14 cellular contexts compared by ENCODE assay signal in the genomic region with DNA sequence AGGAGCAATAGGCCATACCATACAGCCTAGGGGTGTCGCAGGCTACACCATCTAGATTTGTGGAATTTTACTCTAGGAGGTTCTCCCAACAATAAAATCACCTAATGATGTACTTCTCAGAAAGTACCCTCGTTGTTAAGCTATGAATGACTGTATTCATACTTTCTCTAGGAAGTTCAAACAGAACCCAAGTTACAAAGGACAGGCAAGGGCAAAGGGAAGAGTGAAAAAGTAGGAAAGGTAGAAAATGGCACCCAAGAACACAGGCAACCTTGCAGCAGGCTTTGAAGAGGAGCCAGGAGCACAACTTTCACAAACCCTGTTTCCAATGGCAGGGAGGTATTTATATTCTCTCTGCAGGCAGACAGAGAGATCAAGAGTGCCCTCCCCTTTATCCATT.
DNase-seq lines count a peak whose midpoint lies in the region; ATAC-seq and TF ChIP-seq lines count a peak whose summit lies in the region.
"Had no signal": no experiment of that assay in that cellular context is flagged by ENCODE, and none has a peak within 500 bp of the region (broad histone marks: within the 10 kb centered on the region; RNA-seq: fewer than 3 reads in every experiment).

No MANE protein-coding gene starts in this region.

- peaks cover 12% of the 10 kb centered on the region for H3K4me1 ChIP-seq in body of pancreas
- H3K4me1 ChIP-seq: BLaER1 treated with 17β-estradiol and CSF1 and Interleukin-3, amounts not matched to agents 10 nM and 100 nM; HAP-1 had no signal

- 72 to 77% methylated on average over 2 of the region's 2 CpGs for WGBS in body of pancreas, 2 donors

- peaks cover 23 to 28% of the 10 kb centered on the region in 2 donors for H3K4me1 Mint-ChIP-seq in natural killer cell treated with Interleukin-12 subunit alpha and Interleukin-12 subunit beta and Interleukin-15 and Interleukin-18, amount 100 ng/mL, for 72 hours (ENCODE audit: low read depth in 2 of 2)
- H3K4me1 Mint-ChIP-seq in natural killer cell, result peaks cover 9 to 19% of the 10 kb centered on the region in 2 donors
- H3K4me1 Mint-ChIP-seq in WTC11, result peaks cover 9% of the 10 kb centered on the region
- peaks cover 7% of the 10 kb centered on the region for H3K4me1 Mint-ChIP-seq in endothelial cell (ENCODE audit: unreplicated experiment)
- H3K4me1 Mint-ChIP-seq in stimulated activated naive B cell treated with anti-CD40 and anti-IgM and Interleukin-4, amounts not matched to agents 10 μg/mL and 1 μg/mL and 100 μg/mL, for 72 hours, result peaks cover 2 to 7% of the 10 kb centered on the region in 2 donors

- no peaks in the 10 kb centered on the region for H3K9me3 Mint-ChIP-seq in natural killer cell treated with Interleukin-12 subunit alpha and Interleukin-12 subunit beta and Interleukin-15 and Interleukin-18, amount 100 ng/mL, for 72 hours
- H3K9me3 Mint-ChIP-seq in natural killer cell (no peaks in the 10 kb centered on the region), WTC11 (no peaks in the 10 kb centered on the region), endothelial cell (ENCODE audit: unreplicated experiment) (no peaks in the 10 kb centered on the region)
- no peaks in the 10 kb centered on the region for H3K9me3 Mint-ChIP-seq in stimulated activated naive B cell treated with anti-CD40 and anti-IgM and Interleukin-4, amounts not matched to agents 10 μg/mL and 1 μg/mL and 100 μg/mL, for 72 hours
- H3K9me3 Mint-ChIP-seq: CD4-positive, CD25-positive, alpha-beta regulatory T cell had no signal

- H3K36me3 Mint-ChIP-seq in natural killer cell treated with Interleukin-12 subunit alpha and Interleukin-12 subunit beta and Interleukin-15 and Interleukin-18, amount 100 ng/mL, for 72 hours, result peaks cover 25% of the 10 kb centered on the region
- H3K36me3 Mint-ChIP-seq in natural killer cell, result peaks cover 13% of the 10 kb centered on the region
- peaks cover 57% of the 10 kb centered on the region for H3K36me3 Mint-ChIP-seq in WTC11
- peaks cover 39% of the 10 kb centered on the region for H3K36me3 Mint-ChIP-seq in endothelial cell (ENCODE audit: low read depth, unreplicated experiment)
- H3K36me3 Mint-ChIP-seq in stimulated activated naive B cell treated with anti-CD40 and anti-IgM and Interleukin-4, amounts not matched to agents 10 μg/mL and 1 μg/mL and 100 μg/mL, for 72 hours, result peaks cover 39 to 52% of the 10 kb centered on the region in 2 donors

- no peak for ATAC-seq in natural killer cell treated with Interleukin-12 subunit alpha and Interleukin-12 subunit beta and Interleukin-15 and Interleukin-18, amount 100 ng/mL, for 72 hours
- ATAC-seq in natural killer cell, result no peak
- ATAC-seq in WTC11, result no peak
- no peak for ATAC-seq in stimulated activated naive B cell treated with anti-CD40 and anti-IgM and Interleukin-4, amounts not matched to agents 10 μg/mL and 1 μg/mL and 100 μg/mL, for 72 hours (replicated peaks)
- no peak for ATAC-seq in body of pancreas
- no peak for ATAC-seq in sciatic nerve

- no peaks in the 10 kb centered on the region for H3K9me3 ChIP-seq in body of pancreas
- H3K9me3 ChIP-seq: BLaER1 treated with 17β-estradiol and CSF1 and Interleukin-3, amounts not matched to agents 10 nM and 100 nM; HAP-1 had no signal

- intact Hi-C loops in natural killer cell (cut with micrococcal nuclease) (no loop called here), body of pancreas (cut with DNase I) (no loop called here), sciatic nerve (cut with DNase I) (no loop called here)

- no peak for DNase-seq in natural killer cell treated with Interleukin-12 subunit alpha and Interleukin-12 subunit beta and Interleukin-15 and Interleukin-18, amount 100 ng/mL, for 72 hours (ENCODE audit: low spot score)
- DNase-seq in natural killer cell, result no peak
- no peak for DNase-seq in WTC11 (ENCODE audit: low spot score)
- no peak for DNase-seq in endothelial cell (ENCODE audit: low spot score)
- DNase-seq in stimulated activated naive B cell treated with anti-CD40 and anti-IgM and Interleukin-4, amounts not matched to agents 10 μg/mL and 1 μg/mL and 100 μg/mL, for 72 hours, result no peak
- DNase-seq in body of pancreas, result no peak
- DNase-seq in cerebellar cortex (ENCODE audit: low spot score), result no peak
- DNase-seq in sciatic nerve (ENCODE audit: low spot score), result no peak
- DNase-seq: ACHN; Calu3; CD4-positive, CD25-positive, alpha-beta regulatory T cell; DMS 273 treated with DMSO at 0.1 percent for 48 hours had no signal

- H3K36me3 ChIP-seq in body of pancreas (replicated peaks in 1 of 2; ENCODE audit: insufficient read depth in 1 of 2, low read depth in 2 of 2), result peaks cover 0 to 21% of the 10 kb centered on the region in 2 donors

- TF ChIP-seq CTCF in natural killer cell (IDR thresholded peaks at IDR 0.05) (no peak), WTC11 (IDR thresholded peaks at IDR 0.05) (no peak), endothelial cell (IDR thresholded peaks at IDR 0.05; ENCODE audit: unreplicated experiment) (no peak), body of pancreas (IDR thresholded peaks at IDR 0.05) (no peak)

- H3K27ac ChIP-seq in body of pancreas, result no peak overlapping the region
- H3K27ac ChIP-seq: BLaER1 treated with 17β-estradiol and CSF1 and Interleukin-3, amounts not matched to agents 10 nM and 100 nM had no signal

- no peaks in the 10 kb centered on the region for H3K27me3 Mint-ChIP-seq in natural killer cell treated with Interleukin-12 subunit alpha and Interleukin-12 subunit beta and Interleukin-15 and Interleukin-18, amount 100 ng/mL, for 72 hours
- no peaks in the 10 kb centered on the region for H3K27me3 Mint-ChIP-seq in natural killer cell (ENCODE audit: low read depth in 2 of 2)
- no peaks in the 10 kb centered on the region for H3K27me3 Mint-ChIP-seq in WTC11 (ENCODE audit: low read depth)
- H3K27me3 Mint-ChIP-seq in endothelial cell (ENCODE audit: unreplicated experiment), result no peaks in the 10 kb centered on the region
- no peaks in the 10 kb centered on the region for H3K27me3 Mint-ChIP-seq in stimulated activated naive B cell treated with anti-CD40 and anti-IgM and Interleukin-4, amounts not matched to agents 10 μg/mL and 1 μg/mL and 100 μg/mL, for 72 hours
- H3K27me3 Mint-ChIP-seq: CD4-positive, CD25-positive, alpha-beta regulatory T cell had no signal

- POLR2A ChIA-PET in WTC11 (lab: Charles Lee), result no interaction called here

- H3K27me3 ChIP-seq in body of pancreas, result no peaks in the 10 kb centered on the region
- H3K27me3 ChIP-seq: BLaER1 treated with 17β-estradiol and CSF1 and Interleukin-3, amounts not matched to agents 10 nM and 100 nM had no signal

- H3K27ac Mint-ChIP-seq in natural killer cell treated with Interleukin-12 subunit alpha and Interleukin-12 subunit beta and Interleukin-15 and Interleukin-18, amount 100 ng/mL, for 72 hours, result peak overlapping the region; percentile 20 to 45
- H3K27ac Mint-ChIP-seq in natural killer cell (no peak overlapping the region), WTC11 (peak overlapping the region; percentile 16; the same call in 1 of the 2 replicates), endothelial cell (ENCODE audit: unreplicated experiment) (peak overlapping the region; percentile 5)
- peak overlapping the region; percentile 70 for H3K27ac Mint-ChIP-seq in stimulated activated naive B cell treated with anti-CD40 and anti-IgM and Interleukin-4, amounts not matched to agents 10 μg/mL and 1 μg/mL and 100 μg/mL, for 72 hours
- H3K27ac Mint-ChIP-seq: CD4-positive, CD25-positive, alpha-beta regulatory T cell had no signal

- H3K4me3 ChIP-seq in body of pancreas, result no peak overlapping the region
- H3K4me3 ChIP-seq: BLaER1 treated with 17β-estradiol and CSF1 and Interleukin-3, amounts not matched to agents 10 nM and 100 nM; HAP-1 had no signal

- no peak overlapping the region for H3K4me3 Mint-ChIP-seq in natural killer cell treated with Interleukin-12 subunit alpha and Interleukin-12 subunit beta and Interleukin-15 and Interleukin-18, amount 100 ng/mL, for 72 hours
- H3K4me3 Mint-ChIP-seq in natural killer cell, result no peak overlapping the region
- no peak overlapping the region for H3K4me3 Mint-ChIP-seq in WTC11
- H3K4me3 Mint-ChIP-seq in endothelial cell (ENCODE audit: unreplicated experiment), result no peak overlapping the region
- H3K4me3 Mint-ChIP-seq in stimulated activated naive B cell treated with anti-CD40 and anti-IgM and Interleukin-4, amounts not matched to agents 10 μg/mL and 1 μg/mL and 100 μg/mL, for 72 hours, result no peak overlapping the region
- H3K4me3 Mint-ChIP-seq: CD4-positive, CD25-positive, alpha-beta regulatory T cell had no signal

- no peak for TF ChIP-seq POLR2A in body of pancreas (IDR thresholded peaks at IDR 0.05)

- CTCF ChIA-PET in WTC11 (lab: Charles Lee), result interaction anchor here (1.2 kb wide), 1 partner anchor 199 kb away, joined by 3 read pairs; no protein-coding TSS in a partner anchor

TF ChIP-seq in WTC11, 78 proteins besides CTCF, POLR2A, EP300 and RAD21 (continues in another document):
- TF ChIP-seq ZNF423 (CRISPR knock-in tag; IDR thresholded peaks at IDR 0.05), result no peak
- TF ChIP-seq TEAD1 (CRISPR knock-in tag; IDR thresholded peaks at IDR 0.05), result no peak
- TF ChIP-seq KAT7 (CRISPR knock-in tag; IDR thresholded peaks at IDR 0.05; ENCODE audit: borderline replicate concordance), result no peak
- no peak for TF ChIP-seq NR2C2 (CRISPR knock-in tag; IDR thresholded peaks at IDR 0.05)
- no peak for TF ChIP-seq CREM (CRISPR knock-in tag; IDR thresholded peaks at IDR 0.05)
- TF ChIP-seq SP1 (CRISPR knock-in tag; conservative IDR thresholded peaks at IDR 0.05), result no peak
- TF ChIP-seq IRF2 (CRISPR knock-in tag; IDR thresholded peaks at IDR 0.05; ENCODE audit: borderline replicate concordance, low read depth), result no peak
- TF ChIP-seq, protein P1, sequence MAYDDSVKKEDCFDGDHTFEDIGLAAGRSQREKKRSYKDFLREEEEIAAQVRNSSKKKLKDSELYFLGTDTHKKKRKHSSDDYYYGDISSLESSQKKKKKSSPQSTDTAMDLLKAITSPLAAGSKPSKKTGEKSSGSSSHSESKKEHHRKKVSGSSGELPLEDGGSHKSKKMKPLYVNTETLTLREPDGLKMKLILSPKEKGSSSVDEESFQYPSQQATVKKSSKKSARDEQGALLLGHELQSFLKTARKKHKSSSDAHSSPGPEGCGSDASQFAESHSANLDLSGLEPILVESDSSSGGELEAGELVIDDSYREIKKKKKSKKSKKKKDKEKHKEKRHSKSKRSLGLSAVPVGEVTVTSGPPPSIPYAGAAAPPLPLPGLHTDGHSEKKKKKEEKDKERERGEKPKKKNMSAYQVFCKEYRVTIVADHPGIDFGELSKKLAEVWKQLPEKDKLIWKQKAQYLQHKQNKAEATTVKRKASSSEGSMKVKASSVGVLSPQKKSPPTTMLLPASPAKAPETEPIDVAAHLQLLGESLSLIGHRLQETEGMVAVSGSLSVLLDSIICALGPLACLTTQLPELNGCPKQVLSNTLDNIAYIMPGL (CRISPR knock-in tag; IDR thresholded peaks at IDR 0.05), result no peak
- no peak for TF ChIP-seq ZNF396 (CRISPR knock-in tag; IDR thresholded peaks at IDR 0.05; ENCODE audit: borderline replicate concordance)
- TF ChIP-seq GABPB1 (CRISPR knock-in tag; IDR thresholded peaks at IDR 0.05), result no peak

Comparison
In these comparisons a context has a peak if more than half of its experiments do, and no peak if none do; other contexts are left out.
1. H3K27ac Mint-ChIP-seq: peak in natural killer cell treated with Interleukin-12 subunit alpha and Interleukin-12 subunit beta and Interleukin-15 and Interleukin-18, amount 100 ng/mL, for 72 hours (2 of 2), WTC11 (single experiment), endothelial cell (single experiment) and stimulated activated naive B cell treated with anti-CD40 and anti-IgM and Interleukin-4, amounts not matched to agents 10 μg/mL and 1 μg/mL and 100 μg/mL, for 72 hours (single experiment); none in natural killer cell (0 of 2).